8 cellular contexts compared by ENCODE assay signal in the genomic region with DNA sequence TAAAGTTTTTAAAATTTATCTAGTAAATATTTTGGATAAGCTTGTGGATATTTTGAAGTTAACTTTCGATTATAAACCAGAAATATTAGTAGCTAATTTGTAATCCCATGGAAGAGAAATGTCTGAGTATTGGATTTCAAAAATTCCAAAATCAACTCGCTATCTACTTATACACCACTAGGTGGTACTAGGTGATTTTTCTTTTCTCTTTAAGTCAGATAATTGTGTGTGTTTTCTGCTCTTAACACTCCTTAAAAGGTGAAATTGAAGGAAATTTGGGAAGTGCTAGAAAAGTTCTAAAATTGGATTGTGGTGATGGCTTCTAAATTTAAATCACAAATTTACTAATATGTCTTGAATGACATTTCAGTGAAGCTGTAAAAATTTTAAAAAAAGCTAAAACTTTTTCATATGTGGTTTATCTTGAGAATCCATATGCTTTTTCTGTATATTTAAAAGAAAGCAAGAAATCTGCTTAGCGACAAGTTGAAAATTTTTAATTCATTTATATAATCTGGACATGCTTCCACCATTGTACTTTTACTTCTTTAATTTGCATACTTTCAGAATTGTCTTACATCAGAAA.
DNase-seq lines count a peak whose midpoint lies in the region; TF ChIP-seq lines count a peak whose summit lies in the region.

No MANE protein-coding gene starts in this region.

- no peak overlapping the region for H3K4me2 ChIP-seq in mammary epithelial cell (ENCODE audit: insufficient read depth, low read depth, low read length)

- no peak overlapping the region for H3K4me3 ChIP-seq in GM12864 (ENCODE audit: low read depth, low read length)
- H3K4me3 ChIP-seq in mammary epithelial cell (replicated peaks in 1 of 3; ENCODE audit: insufficient read depth in 1 of 3, low read depth in 2 of 3, low read length in 3 of 3), result no peak overlapping the region

- peaks cover 18% of the 10 kb centered on the region for H3K4me1 ChIP-seq in mammary epithelial cell (ENCODE audit: insufficient read depth, low read length)

- H3K27ac ChIP-seq in mammary epithelial cell (ENCODE audit: insufficient read depth, low read depth, low read length), result no peak overlapping the region

- 10% methylated on average over 3 of the region's 3 CpGs for WGBS in mammary epithelial cell (ENCODE audit: low coverage, missing lambda C conversion rate)

- no peaks in the 10 kb centered on the region for H4K20me1 ChIP-seq in mammary epithelial cell (ENCODE audit: insufficient read depth, low read length)

- H3K36me3 ChIP-seq in mammary epithelial cell (ENCODE audit: insufficient read depth, low read length), result no peaks in the 10 kb centered on the region

- no peaks in the 10 kb centered on the region for H3K9me3 ChIP-seq in mammary epithelial cell (replicated peaks; ENCODE audit: insufficient read depth, low read length)

- peaks cover 2% of the 10 kb centered on the region for H3K27me3 ChIP-seq in mammary epithelial cell (ENCODE audit: insufficient read depth, low read length)

- in situ Hi-C loops in mammary epithelial cell (cut with MboI; ENCODE audit: low sequenced_read_pairs in 2 of 2), result no loop called here

- dilution Hi-C loops in mammary epithelial cell (cut with HindIII; ENCODE audit: low sequenced_read_pairs), result loop anchor here (5.0 kb wide), 1 partner anchor 90 kb away; a partner anchor contains a TSS

- TF ChIP-seq CTCF in GM12864 (IDR thresholded peaks at IDR 0.05; ENCODE audit: low read depth, low read length, missing control alignments) (peak; percentile 37), mammary epithelial cell (conservative IDR thresholded peaks at IDR 0.05 in 1 of 2, IDR thresholded peaks at IDR 0.05 in 1 of 2; ENCODE audit: extremely low read depth in 1 of 2, insufficient read depth in 1 of 2, low read depth in 1 of 2, low read length in 2 of 2) (peak; percentile 55 to 60)

- DNase-seq in A172 (ENCODE audit: low spot score) (peak; percentile 57), GM12864 (ENCODE audit: low read depth) (no peak), NCI-H2029 (lab: John Stamatoyannopoulos, UW) (peak; percentile 9), mammary epithelial cell (no peak), midbrain (lab: John Stamatoyannopoulos, UW) (peak; percentile 38), mesenteric fat pad (ENCODE audit: low spot score) (no peak)
- DNase-seq in stimulated activated CD4-positive, alpha-beta T cell treated with anti-CD3 and anti-CD28 coated beads, Interleukin-4, amount 100 ng/mL, for 1 hour, result no peak
- DNase-seq in activated CD4-positive, alpha-beta T cell treated with anti-CD3 and anti-CD28 coated beads for 48 hours, result no peak

- H2AFZ ChIP-seq in mammary epithelial cell (ENCODE audit: low read depth, low read length), result no peak overlapping the region

- intact Hi-C loops in mammary epithelial cell (cut with micrococcal nuclease), result loop anchor here (1.0 kb wide), 2 partner anchors 114 to 208 kb away; a partner anchor contains a TSS

- no TSS peak for BruUV-seq in mammary epithelial cell (replicated peaks; lab: Mats Ljungman, UMichigan)

- no peak overlapping the region for H3K9ac ChIP-seq in mammary epithelial cell (ENCODE audit: insufficient read depth, low read length)

- H3K79me2 ChIP-seq in mammary epithelial cell (ENCODE audit: insufficient read depth, low read length), result no peaks in the 10 kb centered on the region

- CTCF ChIA-PET in mammary epithelial cell (lab: Charles Lee; ENCODE audit: low non-redundant PET), result interaction anchor here (0.6 to 1.3 kb wide), 2 partner anchors 92 to 113 kb away, joined by 3 to 9 read pairs; a partner anchor contains a TSS

Comparison
In these comparisons a context has a peak if more than half of its experiments do, and no peak if none do; other contexts are left out.
1. DNase-seq: peak in A172 (single experiment), NCI-H2029 (single experiment) and midbrain (single experiment); none in GM12864 (single experiment), mammary epithelial cell (single experiment), mesenteric fat pad (single experiment), stimulated activated CD4-positive, alpha-beta T cell treated with anti-CD3 and anti-CD28 coated beads, Interleukin-4, amount 100 ng/mL, for 1 hour (single experiment) and activated CD4-positive, alpha-beta T cell treated with anti-CD3 and anti-CD28 coated beads for 48 hours (single experiment).